In the genomic region with DNA sequence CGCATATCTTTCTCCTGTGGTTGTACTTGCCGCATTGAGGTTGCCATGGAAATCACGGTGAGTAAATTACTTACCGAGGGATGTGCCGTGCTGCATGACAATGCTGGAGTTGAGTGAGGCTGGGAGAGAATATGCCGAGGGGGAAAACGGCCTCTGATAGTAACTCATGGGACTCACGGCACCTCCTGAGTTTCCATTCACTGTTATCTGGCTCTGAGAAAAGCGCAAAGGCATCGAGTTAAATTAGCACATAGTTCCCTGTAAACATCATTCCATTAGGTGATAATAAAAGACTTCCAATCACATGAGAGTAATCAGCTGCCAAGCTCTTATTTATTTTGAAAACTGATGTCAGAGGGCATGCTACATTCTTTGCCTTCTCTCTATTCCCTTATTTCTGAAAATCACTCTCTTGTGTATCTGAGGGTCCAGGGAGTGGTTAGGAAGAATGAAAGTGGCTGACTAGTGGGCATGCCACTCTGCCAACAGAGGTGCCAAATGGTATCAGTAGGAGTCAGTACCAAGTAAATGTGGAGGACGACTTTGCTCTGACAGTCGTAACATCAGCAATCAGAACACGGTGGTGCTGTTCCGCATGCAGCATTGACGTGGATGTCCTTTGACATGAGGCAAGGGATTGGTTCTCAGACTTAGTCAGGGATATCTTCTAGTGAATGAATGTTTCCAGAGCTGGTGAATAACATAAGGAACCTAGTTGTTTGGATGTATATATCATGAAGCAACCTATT, we compare ENCODE assay signal across 1 cellular context.
TF ChIP-seq lines count a peak whose summit lies in the region.

No MANE protein-coding gene starts in this region.

TF ChIP-seq in GM23338, 12 proteins besides CTCF, POLR2A, EP300 and RAD21 (continued from another document):
- TF ChIP-seq, protein P1, sequence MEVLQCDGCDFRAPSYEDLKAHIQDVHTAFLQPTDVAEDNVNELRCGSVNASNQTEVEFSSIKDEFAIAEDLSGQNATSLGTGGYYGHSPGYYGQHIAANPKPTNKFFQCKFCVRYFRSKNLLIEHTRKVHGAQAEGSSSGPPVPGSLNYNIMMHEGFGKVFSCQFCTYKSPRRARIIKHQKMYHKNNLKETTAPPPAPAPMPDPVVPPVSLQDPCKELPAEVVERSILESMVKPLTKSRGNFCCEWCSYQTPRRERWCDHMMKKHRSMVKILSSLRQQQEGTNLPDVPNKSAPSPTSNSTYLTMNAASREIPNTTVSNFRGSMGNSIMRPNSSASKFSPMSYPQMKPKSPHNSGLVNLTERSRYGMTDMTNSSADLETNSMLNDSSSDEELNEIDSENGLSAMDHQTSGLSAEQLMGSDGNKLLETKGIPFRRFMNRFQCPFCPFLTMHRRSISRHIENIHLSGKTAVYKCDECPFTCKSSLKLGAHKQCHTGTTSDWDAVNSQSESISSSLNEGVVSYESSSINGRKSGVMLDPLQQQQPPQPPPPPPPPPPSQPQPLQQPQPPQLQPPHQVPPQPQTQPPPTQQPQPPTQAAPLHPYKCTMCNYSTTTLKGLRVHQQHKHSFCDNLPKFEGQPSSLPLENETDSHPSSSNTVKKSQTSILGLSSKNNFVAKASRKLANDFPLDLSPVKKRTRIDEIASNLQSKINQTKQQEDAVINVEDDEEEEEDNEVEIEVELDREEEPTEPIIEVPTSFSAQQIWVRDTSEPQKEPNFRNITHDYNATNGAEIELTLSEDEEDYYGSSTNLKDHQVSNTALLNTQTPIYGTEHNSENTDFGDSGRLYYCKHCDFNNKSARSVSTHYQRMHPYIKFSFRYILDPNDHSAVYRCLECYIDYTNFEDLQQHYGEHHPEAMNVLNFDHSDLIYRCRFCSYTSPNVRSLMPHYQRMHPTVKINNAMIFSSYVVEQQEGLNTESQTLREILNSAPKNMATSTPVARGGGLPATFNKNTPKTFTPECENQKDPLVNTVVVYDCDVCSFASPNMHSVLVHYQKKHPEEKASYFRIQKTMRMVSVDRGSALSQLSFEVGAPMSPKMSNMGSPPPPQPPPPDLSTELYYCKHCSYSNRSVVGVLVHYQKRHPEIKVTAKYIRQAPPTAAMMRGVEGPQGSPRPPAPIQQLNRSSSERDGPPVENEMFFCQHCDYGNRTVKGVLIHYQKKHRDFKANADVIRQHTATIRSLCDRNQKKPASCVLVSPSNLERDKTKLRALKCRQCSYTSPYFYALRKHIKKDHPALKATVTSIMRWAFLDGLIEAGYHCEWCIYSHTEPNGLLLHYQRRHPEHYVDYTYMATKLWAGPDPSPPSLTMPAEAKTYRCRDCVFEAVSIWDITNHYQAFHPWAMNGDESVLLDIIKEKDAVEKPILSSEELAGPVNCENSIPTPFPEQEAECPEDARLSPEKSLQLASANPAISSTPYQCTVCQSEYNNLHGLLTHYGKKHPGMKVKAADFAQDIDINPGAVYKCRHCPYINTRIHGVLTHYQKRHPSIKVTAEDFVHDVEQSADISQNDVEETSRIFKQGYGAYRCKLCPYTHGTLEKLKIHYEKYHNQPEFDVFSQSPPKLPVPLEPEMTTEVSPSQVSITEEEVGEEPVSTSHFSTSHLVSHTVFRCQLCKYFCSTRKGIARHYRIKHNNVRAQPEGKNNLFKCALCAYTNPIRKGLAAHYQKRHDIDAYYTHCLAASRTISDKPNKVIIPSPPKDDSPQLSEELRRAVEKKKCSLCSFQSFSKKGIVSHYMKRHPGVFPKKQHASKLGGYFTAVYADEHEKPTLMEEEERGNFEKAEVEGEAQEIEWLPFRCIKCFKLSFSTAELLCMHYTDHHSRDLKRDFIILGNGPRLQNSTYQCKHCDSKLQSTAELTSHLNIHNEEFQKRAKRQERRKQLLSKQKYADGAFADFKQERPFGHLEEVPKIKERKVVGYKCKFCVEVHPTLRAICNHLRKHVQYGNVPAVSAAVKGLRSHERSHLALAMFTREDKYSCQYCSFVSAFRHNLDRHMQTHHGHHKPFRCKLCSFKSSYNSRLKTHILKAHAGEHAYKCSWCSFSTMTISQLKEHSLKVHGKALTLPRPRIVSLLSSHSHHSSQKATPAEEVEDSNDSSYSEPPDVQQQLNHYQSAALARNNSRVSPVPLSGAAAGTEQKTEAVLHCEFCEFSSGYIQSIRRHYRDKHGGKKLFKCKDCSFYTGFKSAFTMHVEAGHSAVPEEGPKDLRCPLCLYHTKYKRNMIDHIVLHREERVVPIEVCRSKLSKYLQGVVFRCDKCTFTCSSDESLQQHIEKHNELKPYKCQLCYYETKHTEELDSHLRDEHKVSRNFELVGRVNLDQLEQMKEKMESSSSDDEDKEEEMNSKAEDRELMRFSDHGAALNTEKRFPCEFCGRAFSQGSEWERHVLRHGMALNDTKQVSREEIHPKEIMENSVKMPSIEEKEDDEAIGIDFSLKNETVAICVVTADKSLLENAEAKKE (CRISPR knock-in tag; IDR thresholded peaks at IDR 0.05), result no peak
- no peak for TF ChIP-seq EZH2 (IDR thresholded peaks at IDR 0.05; ENCODE audit: low read depth, unreplicated experiment)
- no peak for TF ChIP-seq JUNB (IDR thresholded peaks at IDR 0.05; ENCODE audit: unreplicated experiment)
- no peak for TF ChIP-seq EZH2phosphoT487 (IDR thresholded peaks at IDR 0.05; ENCODE audit: unreplicated experiment)
- TF ChIP-seq, protein P2, sequence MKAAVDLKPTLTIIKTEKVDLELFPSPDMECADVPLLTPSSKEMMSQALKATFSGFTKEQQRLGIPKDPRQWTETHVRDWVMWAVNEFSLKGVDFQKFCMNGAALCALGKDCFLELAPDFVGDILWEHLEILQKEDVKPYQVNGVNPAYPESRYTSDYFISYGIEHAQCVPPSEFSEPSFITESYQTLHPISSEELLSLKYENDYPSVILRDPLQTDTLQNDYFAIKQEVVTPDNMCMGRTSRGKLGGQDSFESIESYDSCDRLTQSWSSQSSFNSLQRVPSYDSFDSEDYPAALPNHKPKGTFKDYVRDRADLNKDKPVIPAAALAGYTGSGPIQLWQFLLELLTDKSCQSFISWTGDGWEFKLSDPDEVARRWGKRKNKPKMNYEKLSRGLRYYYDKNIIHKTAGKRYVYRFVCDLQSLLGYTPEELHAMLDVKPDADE (IDR thresholded peaks at IDR 0.05), result no peak
- no peak for TF ChIP-seq ZNF331 (CRISPR knock-in tag; IDR thresholded peaks at IDR 0.05; ENCODE audit: low read depth)
- TF ChIP-seq, protein P3, sequence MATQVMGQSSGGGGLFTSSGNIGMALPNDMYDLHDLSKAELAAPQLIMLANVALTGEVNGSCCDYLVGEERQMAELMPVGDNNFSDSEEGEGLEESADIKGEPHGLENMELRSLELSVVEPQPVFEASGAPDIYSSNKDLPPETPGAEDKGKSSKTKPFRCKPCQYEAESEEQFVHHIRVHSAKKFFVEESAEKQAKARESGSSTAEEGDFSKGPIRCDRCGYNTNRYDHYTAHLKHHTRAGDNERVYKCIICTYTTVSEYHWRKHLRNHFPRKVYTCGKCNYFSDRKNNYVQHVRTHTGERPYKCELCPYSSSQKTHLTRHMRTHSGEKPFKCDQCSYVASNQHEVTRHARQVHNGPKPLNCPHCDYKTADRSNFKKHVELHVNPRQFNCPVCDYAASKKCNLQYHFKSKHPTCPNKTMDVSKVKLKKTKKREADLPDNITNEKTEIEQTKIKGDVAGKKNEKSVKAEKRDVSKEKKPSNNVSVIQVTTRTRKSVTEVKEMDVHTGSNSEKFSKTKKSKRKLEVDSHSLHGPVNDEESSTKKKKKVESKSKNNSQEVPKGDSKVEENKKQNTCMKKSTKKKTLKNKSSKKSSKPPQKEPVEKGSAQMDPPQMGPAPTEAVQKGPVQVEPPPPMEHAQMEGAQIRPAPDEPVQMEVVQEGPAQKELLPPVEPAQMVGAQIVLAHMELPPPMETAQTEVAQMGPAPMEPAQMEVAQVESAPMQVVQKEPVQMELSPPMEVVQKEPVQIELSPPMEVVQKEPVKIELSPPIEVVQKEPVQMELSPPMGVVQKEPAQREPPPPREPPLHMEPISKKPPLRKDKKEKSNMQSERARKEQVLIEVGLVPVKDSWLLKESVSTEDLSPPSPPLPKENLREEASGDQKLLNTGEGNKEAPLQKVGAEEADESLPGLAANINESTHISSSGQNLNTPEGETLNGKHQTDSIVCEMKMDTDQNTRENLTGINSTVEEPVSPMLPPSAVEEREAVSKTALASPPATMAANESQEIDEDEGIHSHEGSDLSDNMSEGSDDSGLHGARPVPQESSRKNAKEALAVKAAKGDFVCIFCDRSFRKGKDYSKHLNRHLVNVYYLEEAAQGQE (IDR thresholded peaks at IDR 0.05; ENCODE audit: unreplicated experiment), result no peak
